8 cellular contexts compared by ENCODE assay signal in genomic region chr2:151261240-151261976, GRCh38. TPM values are rescaled to one million over a fixed set of nuclear protein-coding genes. Genes with fewer than 3 reads are reported as not detected.
DNase-seq lines count a peak whose midpoint lies in the region; ATAC-seq lines count a peak whose summit lies in the region.

TSS of gene RBM43 (minus strand) at chr2:151261863. CDS start at chr2:151261727, 136 bp downstream.

- H3K27me3 Mint-ChIP-seq in naive B cell: no peaks in the 10 kb centered on the region

- H3K36me3 ChIP-seq in HUES64 (ENCODE audit: insufficient read depth, low read length): no peaks in the 10 kb centered on the region

- WGBS in HUES64: 4% methylated on average over 61 of the region's 61 CpGs

- H3K27ac Mint-ChIP-seq in naive B cell: peak within 1 kb of the TSS; percentile 88 to 98 (median 96)
- peak within 1 kb of the TSS; percentile 99 for H3K27ac Mint-ChIP-seq in stimulated activated effector memory CD8-positive, alpha-beta T cell treated with anti-CD3 and anti-CD28 coated beads, Interleukin-12 subunit alpha, Interleukin-12 subunit beta, amount 100 ng/mL, for 72 hours

- peak within 1 kb of the TSS; percentile 57 for H3K27ac ChIP-seq in HUES64 (ENCODE audit: low read depth, low read length)

- H3K36me3 Mint-ChIP-seq in naive B cell: no peaks in the 10 kb centered on the region
- peaks cover 7% of the 10 kb centered on the region for H3K36me3 Mint-ChIP-seq in stimulated activated effector memory CD8-positive, alpha-beta T cell treated with anti-CD3 and anti-CD28 coated beads, Interleukin-12 subunit alpha, Interleukin-12 subunit beta, amount 100 ng/mL, for 72 hours

- peak within 1 kb of the TSS; percentile 86 for H3K9ac ChIP-seq in HUES64 (ENCODE audit: low read depth, low read length)

- no peaks in the 10 kb centered on the region for H3K27me3 ChIP-seq in HUES64 (ENCODE audit: insufficient read depth, low read length)

- peak within 1 kb of the TSS; percentile 87 to 98 (median 96) for H3K4me3 Mint-ChIP-seq in naive B cell
- peak within 1 kb of the TSS; percentile 86 for H3K4me3 Mint-ChIP-seq in stimulated activated effector memory CD8-positive, alpha-beta T cell treated with anti-CD3 and anti-CD28 coated beads, Interleukin-12 subunit alpha, Interleukin-12 subunit beta, amount 100 ng/mL, for 72 hours

- no peaks in the 10 kb centered on the region for H3K9me3 ChIP-seq in HUES64 (ENCODE audit: insufficient read depth, low read depth, low read length)

- peak; percentile 94 for ATAC-seq in GM21515 (IDR thresholded peaks at IDR 0.05; ENCODE audit: unreplicated experiment)
- peak; percentile 86 to 88 for ATAC-seq in naive B cell (ENCODE audit: low read depth in 2 of 2)
- ATAC-seq in stimulated activated effector memory CD8-positive, alpha-beta T cell treated with anti-CD3 and anti-CD28 coated beads, Interleukin-12 subunit alpha, Interleukin-12 subunit beta, amount 100 ng/mL, for 72 hours: peak; percentile 94

- DNase-seq in DMS 273 (lab: John Stamatoyannopoulos, UW; ENCODE audit: unreplicated experiment): peak; percentile 88
- DNase-seq in OCI-M2 (lab: John Stamatoyannopoulos, UW; ENCODE audit: unreplicated experiment): peak; percentile 23
- DNase-seq in activated T-helper 1 cell treated with Interleukin-2 at 50 U/mL for 16 hours (ENCODE audit: low read depth): peak; percentile 73
- peak; percentile 95 for DNase-seq in fibroblast of gingiva (ENCODE audit: low read depth)
- DNase-seq in naive B cell: peak; percentile 75
- DNase-seq in stimulated activated effector memory CD8-positive, alpha-beta T cell treated with anti-CD3 and anti-CD28 coated beads, Interleukin-12 subunit alpha, Interleukin-12 subunit beta, amount 100 ng/mL, for 72 hours (ENCODE audit: low spot score in 2 of 2): peak; percentile 64 to 86

- no peaks in the 10 kb centered on the region for H3K9me3 Mint-ChIP-seq in naive B cell
- H3K9me3 Mint-ChIP-seq in stimulated activated effector memory CD8-positive, alpha-beta T cell treated with anti-CD3 and anti-CD28 coated beads, Interleukin-12 subunit alpha, Interleukin-12 subunit beta, amount 100 ng/mL, for 72 hours: no peaks in the 10 kb centered on the region

- peak within 1 kb of the TSS; percentile 61 for H3K4me3 ChIP-seq in HUES64 (ENCODE audit: low read length)

- peaks cover 14 to 25% (median 16%) of the 10 kb centered on the region in 3 donors for H3K4me1 Mint-ChIP-seq in naive B cell
- peaks cover 13% of the 10 kb centered on the region for H3K4me1 Mint-ChIP-seq in stimulated activated effector memory CD8-positive, alpha-beta T cell treated with anti-CD3 and anti-CD28 coated beads, Interleukin-12 subunit alpha, Interleukin-12 subunit beta, amount 100 ng/mL, for 72 hours

- H3K4me1 ChIP-seq in HUES64 (ENCODE audit: insufficient read depth, low read length): peaks cover 19% of the 10 kb centered on the region

RNA-seq across cellular contexts. Expression of gene RBM43, which starts in this region (rescaled TPM):
- 2.2 TPM for polyA plus RNA-seq in HUES64 (2013, experiment 1 of 2)
- polyA plus RNA-seq in HUES64 (2013, experiment 2 of 2): 3.6 TPM
- 1 to 10 TPM in 4 of 6 donors, under 1 TPM in 1, not detected in 1; 0.96 to 3.6 (median 3.0) TPM for polyA plus RNA-seq in naive B cell (ENCODE audit: low read depth in 6 of 6)

Comparison
In these comparisons a context has a peak if more than half of its experiments do, and no peak if none do; other contexts are left out.
1. Peak in every context shown above with its lines: DNase-seq, ATAC-seq, H3K4me3 ChIP-seq and H3K27ac ChIP-seq.
2. DNase-seq: peak in every context shown above with its lines; median percentile 95 in fibroblast of gingiva; 88 in DMS 273; 75 in naive B cell; 75 in stimulated activated effector memory CD8-positive, alpha-beta T cell treated with anti-CD3 and anti-CD28 coated beads, Interleukin-12 subunit alpha, Interleukin-12 subunit beta, amount 100 ng/mL, for 72 hours; 73 in activated T-helper 1 cell treated with Interleukin-2 at 50 U/mL for 16 hours; 23 in OCI-M2.